23 cellular contexts compared by ENCODE assay signal in the genomic region with DNA sequence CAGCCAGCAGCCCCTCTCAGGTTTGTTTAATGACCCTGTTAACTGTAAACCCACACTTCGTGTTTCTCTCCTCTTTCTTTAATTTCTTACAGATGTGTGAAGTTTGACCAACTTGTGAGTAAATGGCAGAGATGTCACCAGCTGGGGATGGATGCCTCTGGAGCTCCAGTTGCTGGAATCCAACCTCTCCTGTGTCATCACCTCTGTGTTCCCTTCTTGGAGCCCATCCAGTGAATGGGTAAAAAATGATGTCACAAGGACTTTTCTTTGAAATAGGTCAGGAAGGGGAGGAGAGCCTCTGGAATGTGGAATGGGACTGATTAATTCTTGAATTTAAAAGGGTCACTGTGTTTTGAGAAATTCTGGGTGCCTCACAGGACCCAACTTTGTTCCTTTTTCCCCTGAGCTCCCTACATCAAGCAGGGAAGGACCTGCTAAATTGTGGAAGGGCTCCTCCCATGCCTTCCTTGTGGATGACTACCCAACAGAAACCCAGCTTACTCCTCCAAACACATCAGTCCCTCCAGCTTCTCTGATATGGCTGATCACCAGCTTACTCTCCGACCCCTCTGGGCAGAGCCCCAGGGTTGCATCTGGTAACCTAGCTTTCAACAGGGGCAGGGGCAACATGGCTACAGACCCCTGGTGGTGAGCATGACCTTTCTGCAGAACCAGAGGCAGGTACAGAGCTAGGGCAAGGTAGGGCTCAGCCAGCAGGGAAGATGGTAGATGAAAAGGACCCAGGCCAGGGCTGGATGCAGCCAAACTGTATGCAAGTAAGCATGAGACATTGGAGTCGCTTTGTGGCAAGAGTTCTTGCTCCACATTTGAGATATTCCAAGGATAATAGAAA.
A peak's percentile ranks its signal among the peaks of the same experiment; 100 is the strongest.
DNase-seq lines count a peak whose midpoint lies in the region; ATAC-seq and TF ChIP-seq lines count a peak whose summit lies in the region.
"Had no signal": no experiment of that assay in that cellular context is flagged by ENCODE, and none has a peak within 500 bp of the region (broad histone marks: within the 10 kb centered on the region; RNA-seq: fewer than 3 reads in every experiment).

No MANE protein-coding gene starts in this region.

- H3K9me3 ChIP-seq in neural progenitor cell (ENCODE audit: low read depth) = peaks cover 6% of the 10 kb centered on the region
- H3K9me3 ChIP-seq: colonic mucosa, SJCRH30, suprapubic skin had no signal

- H3K4me3 Mint-ChIP-seq in neural progenitor cell = no peak overlapping the region
- no peak overlapping the region for H3K4me3 Mint-ChIP-seq in stimulated activated naive B cell treated with anti-CD40 and anti-IgM and Interleukin-4, amounts not matched to agents 10 μg/mL and 1 μg/mL and 100 μg/mL, for 72 hours
- H3K4me3 Mint-ChIP-seq: effector memory CD8-positive, alpha-beta T cell had no signal

- no peak overlapping the region for H3K4me2 ChIP-seq in neural progenitor cell

- H3K79me2 ChIP-seq in neural progenitor cell (ENCODE audit: low read depth) = no peaks in the 10 kb centered on the region

- no peaks in the 10 kb centered on the region for H3F3A ChIP-seq in neural progenitor cell (ENCODE audit: low read depth)

- no peaks in the 10 kb centered on the region for H3K27me3 ChIP-seq in neural progenitor cell
- H3K27me3 ChIP-seq: colonic mucosa, suprapubic skin had no signal

- H3K36me3 ChIP-seq in neural progenitor cell = no peaks in the 10 kb centered on the region
- H3K36me3 ChIP-seq: colonic mucosa, SJCRH30, suprapubic skin had no signal

- peaks cover 34% of the 10 kb centered on the region for H3K4me1 Mint-ChIP-seq in neural progenitor cell
- no peaks in the 10 kb centered on the region for H3K4me1 Mint-ChIP-seq in stimulated activated naive B cell treated with anti-CD40 and anti-IgM and Interleukin-4, amounts not matched to agents 10 μg/mL and 1 μg/mL and 100 μg/mL, for 72 hours

- peaks cover 21% of the 10 kb centered on the region for H3K4me1 ChIP-seq in neural progenitor cell
- H3K4me1 ChIP-seq: colonic mucosa, suprapubic skin had no signal

- H3K27me3 Mint-ChIP-seq in neural progenitor cell (ENCODE audit: insufficient read depth, low read depth) = peaks cover 6% of the 10 kb centered on the region
- peaks cover 9 to 22% of the 10 kb centered on the region in 2 donors for H3K27me3 Mint-ChIP-seq in stimulated activated naive B cell treated with anti-CD40 and anti-IgM and Interleukin-4, amounts not matched to agents 10 μg/mL and 1 μg/mL and 100 μg/mL, for 72 hours

- DNase-seq in EL (peak; percentile 34), LHCN-M2 (ENCODE audit: low read depth) (peak; percentile 29), epithelial cell of esophagus (ENCODE audit: low read depth) (peak; percentile 23), neural progenitor cell (ENCODE audit: low spot score) (no peak), DMS53 treated with DMSO at 0.1 percent for 48 hours (lab: John Stamatoyannopoulos, UW; ENCODE audit: unreplicated experiment) (no peak)
- no peak for DNase-seq in stimulated activated naive B cell treated with anti-CD40 and anti-IgM and Interleukin-4, amounts not matched to agents 10 μg/mL and 1 μg/mL and 100 μg/mL, for 72 hours
- DNase-seq: activated CD8-positive, alpha-beta memory T cell treated with anti-CD3 and anti-CD28 coated beads for 24 hours; activated gamma-delta T cell; activated T-cell treated with anti-CD3 and anti-CD28 coated beads, Interleukin-2, amount 50 U/mL, for 1 hour; colonic mucosa; effector memory CD8-positive, alpha-beta T cell; glutamatergic neuron; kidney glomerular epithelial cell; mammary epithelial cell; NCI-H1694; NCI-H524 treated with DMSO at 0.1 percent for 48 hours; occipital lobe; SJCRH30; small intestine; stimulated activated CD4-positive, alpha-beta T cell treated with anti-CD3 and anti-CD28 coated beads, Interleukin-2, amount 100 ng/mL, for 24 hours had no signal

- ATAC-seq in HG03025 (IDR thresholded peaks at IDR 0.05; ENCODE audit: low FRiP score, unreplicated experiment) = no peak
- ATAC-seq in stimulated activated naive B cell treated with anti-CD40 and anti-IgM and Interleukin-4, amounts not matched to agents 10 μg/mL and 1 μg/mL and 100 μg/mL, for 72 hours (replicated peaks) = no peak
- ATAC-seq: effector memory CD8-positive, alpha-beta T cell; Panc1 had no signal

- no peak overlapping the region for H3K9ac ChIP-seq in neural progenitor cell

- H2AFZ ChIP-seq in neural progenitor cell (replicated peaks) = no peak overlapping the region

- no peaks in the 10 kb centered on the region for H4K20me1 ChIP-seq in neural progenitor cell (ENCODE audit: low read depth)

- peaks cover 20% of the 10 kb centered on the region for H3K9me3 Mint-ChIP-seq in neural progenitor cell
- peaks cover 9 to 13% of the 10 kb centered on the region in 2 donors for H3K9me3 Mint-ChIP-seq in stimulated activated naive B cell treated with anti-CD40 and anti-IgM and Interleukin-4, amounts not matched to agents 10 μg/mL and 1 μg/mL and 100 μg/mL, for 72 hours

- no peak overlapping the region for H3K27ac ChIP-seq in neural progenitor cell
- H3K27ac ChIP-seq: colonic mucosa, SJCRH30, suprapubic skin had no signal

- H3K4me3 ChIP-seq in epithelial cell of esophagus (ENCODE audit: low read length) (no peak overlapping the region), neural progenitor cell (no peak overlapping the region)
- H3K4me3 ChIP-seq: colonic mucosa, SJCRH30, suprapubic skin had no signal

- TF ChIP-seq CTCF in epithelial cell of esophagus (IDR thresholded peaks at IDR 0.05; ENCODE audit: insufficient read depth, low read depth, low read length, missing control alignments) = no peak
- no peak for TF ChIP-seq CTCF in neural progenitor cell (IDR thresholded peaks at IDR 0.05)

- peak overlapping the region; percentile 59 for H3K27ac Mint-ChIP-seq in neural progenitor cell
- H3K27ac Mint-ChIP-seq in stimulated activated naive B cell treated with anti-CD40 and anti-IgM and Interleukin-4, amounts not matched to agents 10 μg/mL and 1 μg/mL and 100 μg/mL, for 72 hours = no peak overlapping the region
- H3K27ac Mint-ChIP-seq: effector memory CD8-positive, alpha-beta T cell had no signal

- no peaks in the 10 kb centered on the region for H3K36me3 Mint-ChIP-seq in neural progenitor cell
- H3K36me3 Mint-ChIP-seq in stimulated activated naive B cell treated with anti-CD40 and anti-IgM and Interleukin-4, amounts not matched to agents 10 μg/mL and 1 μg/mL and 100 μg/mL, for 72 hours = peaks cover 7 to 10% of the 10 kb centered on the region in 2 donors

Comparison
In these comparisons a context has a peak if more than half of its experiments do, and no peak if none do; other contexts are left out.
1. DNase-seq: peak in EL (single experiment), LHCN-M2 (single experiment) and epithelial cell of esophagus (single experiment); none in neural progenitor cell (single experiment), DMS53 treated with DMSO at 0.1 percent for 48 hours (single experiment) and stimulated activated naive B cell treated with anti-CD40 and anti-IgM and Interleukin-4, amounts not matched to agents 10 μg/mL and 1 μg/mL and 100 μg/mL, for 72 hours (single experiment).